Comparison of ENCODE assay signal across 21 cellular contexts in the genomic region with DNA sequence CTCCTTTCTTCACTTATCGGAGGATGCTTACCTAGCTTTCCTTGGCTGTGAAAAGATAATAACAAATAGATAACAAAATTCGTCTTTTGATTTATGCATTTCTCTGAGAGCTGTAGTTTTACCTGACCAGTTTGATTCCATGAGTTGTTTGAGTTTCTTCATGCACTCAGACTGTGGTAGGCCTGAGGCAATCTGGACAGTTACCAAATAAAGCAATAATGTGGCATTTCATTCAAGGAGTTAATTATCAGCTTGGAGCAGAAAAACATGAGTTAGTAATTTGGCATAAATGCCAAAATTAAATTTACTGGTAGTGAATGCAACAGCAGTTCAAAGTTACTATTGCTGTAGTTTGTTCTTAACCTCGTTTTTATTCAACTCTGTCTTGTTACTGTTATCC. TPM values are rescaled to one million over a fixed set of nuclear protein-coding genes. Genes with fewer than 3 reads are reported as not detected.
"Had no signal": no experiment of that assay in that cellular context is flagged by ENCODE, and none has a peak within 500 bp of the region (broad histone marks: within the 10 kb centered on the region; RNA-seq: fewer than 3 reads in every experiment).

No MANE protein-coding gene starts in this region.

- H3K4me3 ChIP-seq: body of pancreas, left ventricle myocardium inferior, prostate gland, spleen, transverse colon had no signal

- DNase-seq: activated CD4-positive, alpha-beta T cell treated with anti-CD3 and anti-CD28 coated beads for 48 hours; activated CD8-positive, alpha-beta memory T cell treated with anti-CD3 and anti-CD28 coated beads for 24 hours; activated naive CD4-positive, alpha-beta T cell treated with Interleukin-2 at 50 U/mL for 16 hours; activated naive CD8-positive, alpha-beta T cell treated with anti-CD3 and anti-CD28 coated beads, Interleukin-2, amount 50 U/mL, for 24 hours; body of pancreas; head of caudate nucleus; left ventricle myocardium inferior; nephron progenitor cell; spleen; stimulated activated CD4-positive, alpha-beta T cell treated with anti-CD3 and anti-CD28 coated beads, Interleukin-1b, Interleukin-23, amount 100 ng/mL, for 48 hours; stimulated activated naive B cell treated with anti-CD40 and anti-IgM and Interleukin-4, amounts not matched to agents 10 μg/mL and 1 μg/mL and 100 μg/mL, for 72 hours; T-helper 1 cell; transverse colon; WERI-Rb-1 had no signal

- H3K27me3 ChIP-seq: body of pancreas, foreskin keratinocyte, spleen, transverse colon had no signal

- H3K27me3 Mint-ChIP-seq: activated naive CD8-positive, alpha-beta T cell treated with anti-CD3 and anti-CD28 coated beads, Interleukin-2, amount 50 U/mL, for 24 hours; dendritic cell treated with granulocyte-macrophage colony-stimulating factor and Interleukin-4, amounts not matched to agents 40 ng/mL and 50 ng/mL, for 4 days; stimulated activated naive B cell treated with anti-CD40 and anti-IgM and Interleukin-4, amounts not matched to agents 10 μg/mL and 1 μg/mL and 100 μg/mL, for 72 hours had no signal

- H3K9me3 Mint-ChIP-seq: stimulated activated naive B cell treated with anti-CD40 and anti-IgM and Interleukin-4, amounts not matched to agents 10 μg/mL and 1 μg/mL and 100 μg/mL, for 72 hours had no signal

- H3K9me3 ChIP-seq: body of pancreas, left ventricle myocardium inferior, prostate gland, spleen, transverse colon had no signal

- H3K4me3 Mint-ChIP-seq: activated naive CD8-positive, alpha-beta T cell treated with anti-CD3 and anti-CD28 coated beads, Interleukin-2, amount 50 U/mL, for 24 hours; dendritic cell treated with granulocyte-macrophage colony-stimulating factor and Interleukin-4, amounts not matched to agents 40 ng/mL and 50 ng/mL, for 4 days; nephron progenitor cell; stimulated activated naive B cell treated with anti-CD40 and anti-IgM and Interleukin-4, amounts not matched to agents 10 μg/mL and 1 μg/mL and 100 μg/mL, for 72 hours had no signal

- H3K4me1 Mint-ChIP-seq: nephron progenitor cell had no signal

- H3K4me1 ChIP-seq: body of pancreas, foreskin keratinocyte, prostate gland, transverse colon had no signal

- H3K27ac ChIP-seq: body of pancreas, foreskin keratinocyte, left ventricle myocardium inferior, prostate gland, spleen, transverse colon, WERI-Rb-1 had no signal

- ATAC-seq: activated naive CD8-positive, alpha-beta T cell treated with anti-CD3 and anti-CD28 coated beads, Interleukin-2, amount 50 U/mL, for 24 hours; body of pancreas; foreskin keratinocyte; sciatic nerve; stimulated activated naive B cell treated with anti-CD40 and anti-IgM and Interleukin-4, amounts not matched to agents 10 μg/mL and 1 μg/mL and 100 μg/mL, for 72 hours had no signal

- H3K27ac Mint-ChIP-seq: activated naive CD8-positive, alpha-beta T cell treated with anti-CD3 and anti-CD28 coated beads, Interleukin-2, amount 50 U/mL, for 24 hours; dendritic cell treated with granulocyte-macrophage colony-stimulating factor and Interleukin-4, amounts not matched to agents 40 ng/mL and 50 ng/mL, for 4 days; nephron progenitor cell; stimulated activated naive B cell treated with anti-CD40 and anti-IgM and Interleukin-4, amounts not matched to agents 10 μg/mL and 1 μg/mL and 100 μg/mL, for 72 hours had no signal

RNA-seq across cellular contexts. Expression of a gene that starts 53.5 kb away (rescaled TPM):
- total RNA-seq: body of pancreas, foreskin keratinocyte, left ventricle myocardium inferior, omental fat pad, prostate gland, sciatic nerve, subcutaneous adipose tissue had no signal
- polyA plus RNA-seq: esophagus, foreskin keratinocyte had no signal
